In the genomic region with DNA sequence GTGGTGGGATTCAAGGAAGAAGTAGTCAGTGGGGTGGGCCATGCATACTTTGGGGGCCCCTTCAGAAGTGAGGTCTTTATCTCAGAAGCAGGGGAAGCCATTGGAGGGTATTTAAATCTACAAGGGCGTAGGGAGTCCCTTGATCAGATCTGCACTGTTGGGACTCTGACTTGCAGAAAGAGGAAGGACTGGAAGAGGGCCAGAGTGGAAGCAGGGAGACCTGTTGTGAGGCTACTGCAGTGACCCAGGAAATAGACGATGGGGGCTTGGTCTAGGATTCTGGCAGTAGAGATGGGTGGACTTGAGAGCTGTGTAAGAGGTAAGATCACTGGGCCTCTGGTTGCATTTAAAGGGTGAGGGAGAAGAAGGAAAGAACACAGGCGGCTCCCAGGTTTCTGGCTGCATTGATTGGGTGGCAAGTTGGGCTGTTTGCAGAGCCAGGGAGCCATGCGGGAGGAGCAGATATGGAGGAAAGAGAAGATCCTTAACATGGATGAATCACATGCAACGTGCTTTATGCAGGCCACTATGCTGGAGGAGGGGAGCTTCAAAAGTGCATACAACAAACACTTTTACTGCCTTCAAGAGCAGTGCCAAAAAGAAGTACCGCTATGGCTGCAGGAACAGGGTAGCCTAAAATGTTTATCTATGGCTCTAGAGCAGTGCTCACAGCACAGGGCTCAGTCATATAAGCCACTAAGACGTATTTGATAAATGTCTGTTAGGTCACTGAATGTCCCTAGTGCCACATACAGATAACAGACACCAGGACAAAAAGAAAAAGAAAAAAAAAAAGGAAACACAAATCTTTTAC, we compare ENCODE assay signal across 9 cellular contexts. TPM values are rescaled to one million over a fixed set of nuclear protein-coding genes. Genes with fewer than 3 reads are reported as not detected.
DNase-seq lines count a peak whose midpoint lies in the region; ATAC-seq and TF ChIP-seq lines count a peak whose summit lies in the region.
"Had no signal": no experiment of that assay in that cellular context is flagged by ENCODE, and none has a peak within 500 bp of the region (broad histone marks: within the 10 kb centered on the region; RNA-seq: fewer than 3 reads in every experiment).

No MANE protein-coding gene starts in this region.

- dilution Hi-C loops in mammary epithelial cell (cut with HindIII; ENCODE audit: low sequenced_read_pairs): no loop called here

- in situ Hi-C loops in mammary epithelial cell (cut with MboI; ENCODE audit: low sequenced_read_pairs in 2 of 2): no loop called here

- H3K27ac ChIP-seq in CD4-positive, alpha-beta T cell (ENCODE audit: low read depth, low read length): no peak overlapping the region
- H3K27ac ChIP-seq in MM.1S (ENCODE audit: low read length): no peak overlapping the region
- H3K27ac ChIP-seq in mammary epithelial cell (ENCODE audit: insufficient read depth, low read depth, low read length): no peak overlapping the region

- H3K4me1 ChIP-seq in MM.1S (ENCODE audit: low read length) (peaks cover 6% of the 10 kb centered on the region; the same call in 1 of the 2 replicates), mammary epithelial cell (ENCODE audit: insufficient read depth, low read length) (peaks cover 42% of the 10 kb centered on the region)

- POLR2A ChIA-PET in CD4-positive, alpha-beta T cell (lab: Charles Lee): no interaction called here

- H3K4me3 Mint-ChIP-seq in CD4-positive, alpha-beta T cell: peak overlapping the region; percentile 92
- H3K4me3 Mint-ChIP-seq in nephron: peak overlapping the region; percentile 84 to 91 (median 87)

- peaks cover 31% of the 10 kb centered on the region for H3K4me1 Mint-ChIP-seq in CD4-positive, alpha-beta T cell (ENCODE audit: low read depth)
- H3K4me1 Mint-ChIP-seq in nephron: peaks cover 33% of the 10 kb centered on the region

- H3K4me3 ChIP-seq in MM.1S (ENCODE audit: low read length): peak overlapping the region; percentile 94
- peak overlapping the region; percentile 59 to 91 (median 86) for H3K4me3 ChIP-seq in mammary epithelial cell (replicated peaks in 1 of 3; ENCODE audit: insufficient read depth in 1 of 3, low read depth in 2 of 3, low read length in 3 of 3)

- H3K9me3 ChIP-seq in CD4-positive, alpha-beta T cell (ENCODE audit: control insufficient read depth, low read length): no peaks in the 10 kb centered on the region
- H3K9me3 ChIP-seq in MM.1S (replicated peaks; ENCODE audit: insufficient read depth, low read length) (no peaks in the 10 kb centered on the region), mammary epithelial cell (replicated peaks; ENCODE audit: insufficient read depth, low read length) (no peaks in the 10 kb centered on the region)
- H3K9me3 ChIP-seq: Peyer's patch had no signal

- 0 out of 2 replicates have a peak, but pooled peaks cover 5% of the 10 kb centered on the region for H3F3A ChIP-seq in MM.1S (ENCODE audit: insufficient read depth, low read length)

- BruUV-seq in mammary epithelial cell (replicated peaks; lab: Mats Ljungman, UMichigan): no TSS peak

- CTCF ChIA-PET in CD4-positive, alpha-beta T cell (lab: Charles Lee): interaction anchor here (4.8 kb wide), 1 partner anchor 108 kb away, joined by 23 read pairs; no protein-coding TSS in a partner anchor
- CTCF ChIA-PET in mammary epithelial cell (lab: Charles Lee; ENCODE audit: low non-redundant PET): interaction anchor here (0.7 kb wide), 1 partner anchor 191 kb away, joined by 18 read pairs; no protein-coding TSS in a partner anchor

- no peaks in the 10 kb centered on the region for H3K27me3 ChIP-seq in CD4-positive, alpha-beta T cell (ENCODE audit: control insufficient read depth, insufficient read depth, low read length)
- H3K27me3 ChIP-seq in MM.1S (replicated peaks; ENCODE audit: insufficient read depth, low read length) (no peaks in the 10 kb centered on the region), mammary epithelial cell (ENCODE audit: insufficient read depth, low read length) (no peaks in the 10 kb centered on the region)
- H3K27me3 ChIP-seq: Peyer's patch had no signal

- H2AFZ ChIP-seq in MM.1S (ENCODE audit: low read length) (no peak overlapping the region), mammary epithelial cell (ENCODE audit: low read depth, low read length) (no peak overlapping the region)

- no peaks in the 10 kb centered on the region for H3K9me3 Mint-ChIP-seq in CD4-positive, alpha-beta T cell
- H3K9me3 Mint-ChIP-seq in nephron: no peaks in the 10 kb centered on the region

- peaks cover 4% of the 10 kb centered on the region for H3K36me3 Mint-ChIP-seq in CD4-positive, alpha-beta T cell (ENCODE audit: low read depth)
- H3K36me3 Mint-ChIP-seq in nephron (ENCODE audit: low read depth): peaks cover 12% of the 10 kb centered on the region

- no peaks in the 10 kb centered on the region for H3K9me2 ChIP-seq in MM.1S (replicated peaks; ENCODE audit: insufficient read depth, low read length)

- TF ChIP-seq CTCF in CD4-positive, alpha-beta T cell (IDR thresholded peaks at IDR 0.05): no peak
- TF ChIP-seq CTCF in MM.1S (IDR thresholded peaks at IDR 0.05; ENCODE audit: low read length) (no peak), mammary epithelial cell (conservative IDR thresholded peaks at IDR 0.05 in 1 of 2, IDR thresholded peaks at IDR 0.05 in 1 of 2; ENCODE audit: extremely low read depth in 1 of 2, insufficient read depth in 1 of 2, low read depth in 1 of 2, low read length in 2 of 2) (no peak), nephron (IDR thresholded peaks at IDR 0.05; ENCODE audit: unreplicated experiment in 3 of 3) (no peak)

- H3K27me3 Mint-ChIP-seq in CD4-positive, alpha-beta T cell: no peaks in the 10 kb centered on the region
- peaks cover 9% of the 10 kb centered on the region for H3K27me3 Mint-ChIP-seq in nephron (ENCODE audit: low read depth)

- ATAC-seq in CD4-positive, alpha-beta T cell (ENCODE audit: poor library complexity): no peak

- intact Hi-C loops in CD4-positive, alpha-beta T cell (cut with DNase I, micrococcal nuclease): loop anchor here in 1 of 2 experiments (5.0 kb wide), 1 partner anchor 77 kb away; no protein-coding TSS in a partner anchor
- intact Hi-C loops in mammary epithelial cell (cut with micrococcal nuclease): no loop called here

- H4K20me1 ChIP-seq in MM.1S (ENCODE audit: insufficient read depth, low read length): no peaks in the 10 kb centered on the region
- no peaks in the 10 kb centered on the region for H4K20me1 ChIP-seq in mammary epithelial cell (ENCODE audit: insufficient read depth, low read length)

- H3K27ac Mint-ChIP-seq in CD4-positive, alpha-beta T cell: peak overlapping the region; percentile 48
- H3K27ac Mint-ChIP-seq in nephron: peak overlapping the region; percentile 27 to 85 (median 76)

- WGBS in mammary epithelial cell (ENCODE audit: low coverage, missing lambda C conversion rate): 91% methylated on average over 6 of the region's 7 CpGs

- H3K79me2 ChIP-seq in MM.1S (ENCODE audit: low read length) (peaks cover 40% of the 10 kb centered on the region), mammary epithelial cell (ENCODE audit: insufficient read depth, low read length) (peaks cover 66% of the 10 kb centered on the region)

- DNase-seq in CD4-positive, alpha-beta T cell: no peak
- no peak for DNase-seq in MM.1S
- DNase-seq in mammary epithelial cell: no peak
- no peak for DNase-seq in activated gamma-delta T cell (lab: John Stamatoyannopoulos, UW)
- DNase-seq in activated CD4-positive, CD25-positive, alpha-beta regulatory T cell (lab: John Stamatoyannopoulos, UW): no peak
- no peak for DNase-seq in dermis blood vessel endothelial cell
- DNase-seq in NCI-H146 (lab: John Stamatoyannopoulos, UW): no peak

- H3K9ac ChIP-seq in MM.1S (ENCODE audit: low read length) (no peak overlapping the region), mammary epithelial cell (ENCODE audit: insufficient read depth, low read length) (no peak overlapping the region)

- H3K4me2 ChIP-seq in MM.1S (ENCODE audit: low read depth, low read length) (peak overlapping the region; percentile 67), mammary epithelial cell (ENCODE audit: insufficient read depth, low read depth, low read length) (peak overlapping the region; percentile 97)

- H3K36me3 ChIP-seq in MM.1S (replicated peaks; ENCODE audit: insufficient read depth, low read length) (no peaks in the 10 kb centered on the region), mammary epithelial cell (ENCODE audit: insufficient read depth, low read length) (no peaks in the 10 kb centered on the region)
- H3K36me3 ChIP-seq: Peyer's patch had no signal

RNA-seq across cellular contexts. Expression of a gene that starts 2.3 kb away (rescaled TPM):
- total RNA-seq in CD4-positive, alpha-beta T cell: 1 to 10 TPM; 5.1 to 5.4 TPM
- 10 to 100 TPM; 12.0 to 16.8 TPM for total RNA-seq in mammary epithelial cell
- polyA plus RNA-seq in mammary epithelial cell: 9.2 TPM
- polyA minus RNA-seq in mammary epithelial cell: 14.9 TPM
- 16.3 and 16.5 TPM in 2 replicates for total RNA-seq in dermis blood vessel endothelial cell

RNA-seq across cellular contexts. Expression of a gene that starts 43.5 kb away (rescaled TPM):
- total RNA-seq in CD4-positive, alpha-beta T cell: 10 to 100 TPM; 12.6 to 13.8 TPM
- total RNA-seq in mammary epithelial cell: 10 to 100 TPM; 36.0 to 39.7 TPM
- polyA plus RNA-seq in mammary epithelial cell: 24.8 TPM
- 71.9 TPM for polyA minus RNA-seq in mammary epithelial cell
- total RNA-seq in dermis blood vessel endothelial cell: 66.0 and 103 TPM in 2 replicates
